ENCODE assay signal across 9 cellular contexts in genomic region chr15:85607842-85608241, GRCh38.
DNase-seq lines count a peak whose midpoint lies in the region; ATAC-seq and FAIRE-seq lines count a peak whose summit lies in the region.
"Had no signal": no experiment of that assay in that cellular context is flagged by ENCODE, and none has a peak within 500 bp of the region (broad histone marks: within the 10 kb centered on the region; RNA-seq: fewer than 3 reads in every experiment).

No MANE protein-coding gene starts in this region.

- FAIRE-seq in HTR-8/SVneo (lab: Jason Lieb, UNC) = no peak

- peaks cover 9% of the 10 kb centered on the region for H3K4me1 ChIP-seq in right cardiac atrium (ENCODE audit: control insufficient read depth, insufficient read depth, low read length)

- no peaks in the 10 kb centered on the region for H3K9me3 ChIP-seq in right cardiac atrium (ENCODE audit: control insufficient read depth, low read length)

- H3K27ac Mint-ChIP-seq in immature natural killer cell = peak overlapping the region in 3 of 6 donors; percentile 51 to 80 (median 73)
- H3K27ac Mint-ChIP-seq: activated naive CD4-positive, alpha-beta T cell treated with anti-CD3 and anti-CD28 coated beads for 36 hours had no signal

- H3K4me3 Mint-ChIP-seq in immature natural killer cell = peak overlapping the region in 1 of 5 donors; percentile 18
- H3K4me3 Mint-ChIP-seq: activated naive CD4-positive, alpha-beta T cell treated with anti-CD3 and anti-CD28 coated beads for 36 hours had no signal

- no peaks in the 10 kb centered on the region for H3K9me3 Mint-ChIP-seq in immature natural killer cell
- H3K9me3 Mint-ChIP-seq: activated naive CD4-positive, alpha-beta T cell treated with anti-CD3 and anti-CD28 coated beads for 36 hours had no signal

- DNase-seq in HTR-8/SVneo (ENCODE audit: insufficient read length, low spot score) = peak; percentile 19
- peak; percentile 61 for DNase-seq in amniotic epithelial cell (ENCODE audit: low read depth)
- DNase-seq in right cardiac atrium = no peak
- DNase-seq in stromal cell of bone marrow (ENCODE audit: low read depth) = peak; percentile 86
- DNase-seq in stimulated activated naive CD4-positive, alpha-beta T cell treated with Interleukin-2 at 50 U/mL for 16 hours (lab: John Stamatoyannopoulos, UW) = no peak
- no peak for DNase-seq in immature natural killer cell
- no peak for DNase-seq in OCI-M2 (lab: John Stamatoyannopoulos, UW; ENCODE audit: unreplicated experiment)
- DNase-seq: activated naive CD4-positive, alpha-beta T cell treated with anti-CD3 and anti-CD28 coated beads for 36 hours had no signal

- intact Hi-C loops in right cardiac atrium (cut with DNase I) = no loop called here

- ATAC-seq in right cardiac atrium (peak; percentile 81 to 89), HG03469 (IDR thresholded peaks at IDR 0.05; ENCODE audit: unreplicated experiment) (no peak)

- WGBS in right cardiac atrium = 38% methylated on average over 1 of the region's 1 CpG

- H3K27me3 ChIP-seq in right cardiac atrium (ENCODE audit: control insufficient read depth, insufficient read depth) = no peaks in the 10 kb centered on the region

- peaks cover 10 to 18% (median 15%) of the 10 kb centered on the region in 3 donors for H3K36me3 Mint-ChIP-seq in immature natural killer cell

- H3K27ac ChIP-seq in right cardiac atrium (ENCODE audit: low read length) = no peak overlapping the region

- no peak overlapping the region for H3K4me3 ChIP-seq in right cardiac atrium (ENCODE audit: low read length)

- peaks cover 0 to 4% (median 3%) of the 10 kb centered on the region in 3 donors for H3K27me3 Mint-ChIP-seq in immature natural killer cell (ENCODE audit: low read depth in 3 of 3)

- H3K4me1 Mint-ChIP-seq in immature natural killer cell = peaks cover 11 to 28% of the 10 kb centered on the region in 2 donors

Comparison
In these comparisons a context has a peak if more than half of its experiments do, and no peak if none do; other contexts are left out.
1. DNase-seq: peak in HTR-8/SVneo (single experiment), amniotic epithelial cell (single experiment) and stromal cell of bone marrow (single experiment); none in right cardiac atrium (0 of 3), stimulated activated naive CD4-positive, alpha-beta T cell treated with Interleukin-2 at 50 U/mL for 16 hours (single experiment), immature natural killer cell (0 of 3) and OCI-M2 (single experiment).